7 cellular contexts compared by ENCODE assay signal in genomic region chr13:113726106-113726821, GRCh38. TPM values are rescaled to one million over a fixed set of nuclear protein-coding genes. Genes with fewer than 3 reads are reported as not detected.
DNase-seq lines count a peak whose midpoint lies in the region; ATAC-seq and TF ChIP-seq lines count a peak whose summit lies in the region.
"Not testable (repeated sequence)": the region's sequence is repeated elsewhere in the genome, so short reads cannot be mapped to it uniquely, and the experiment has no call there.

No MANE protein-coding gene starts in this region.

- H3K9me3 Mint-ChIP-seq in natural killer cell = not testable (repeated sequence)

- H2AFZ ChIP-seq in hepatocyte = peak overlapping the region; percentile 37

- H3K4me3 ChIP-seq in HUES6 (ENCODE audit: low read depth, low read length) (peak overlapping the region; percentile 59), hepatocyte (peak overlapping the region; percentile 2)

- peak overlapping the region; percentile 58 for H3K4me3 Mint-ChIP-seq in natural killer cell

- not testable (repeated sequence) for H3K36me3 ChIP-seq in HUES6 (ENCODE audit: control insufficient read depth, insufficient read depth, low read length); hepatocyte (replicated peaks; ENCODE audit: insufficient read depth, low read depth)

- TF ChIP-seq CTCF in hepatocyte (IDR thresholded peaks at IDR 0.05; ENCODE audit: poor library complexity); natural killer cell (IDR thresholded peaks at IDR 0.05): not testable (repeated sequence)

- peaks cover 0 to 11% of the 10 kb centered on the region in 2 donors for H3K4me1 Mint-ChIP-seq in natural killer cell

- peak in 1 of 3 donors; percentile 13 for ATAC-seq in natural killer cell

- H3K4me2 ChIP-seq in hepatocyte = peak overlapping the region; percentile 88

- not testable (repeated sequence) for H3K27ac ChIP-seq in HUES6 (ENCODE audit: low read depth, low read length)
- H3K27ac ChIP-seq in hepatocyte = peak overlapping the region; percentile 72

- H3K9ac ChIP-seq in HUES6 (ENCODE audit: low read length) = not testable (repeated sequence)

- H3K36me3 Mint-ChIP-seq in natural killer cell = not testable (repeated sequence)

- H3K27ac Mint-ChIP-seq in natural killer cell = peak overlapping the region; percentile 36 to 70

- WGBS in hepatocyte (ENCODE audit: low lambda C conversion rate, missing lambda C conversion rate) = 76% methylated on average over 11 of the region's 54 CpGs

- intact Hi-C loops in natural killer cell (cut with micrococcal nuclease) = not testable (repeated sequence)

- not testable (repeated sequence) for H3K9me2 ChIP-seq in hepatocyte (replicated peaks; ENCODE audit: insufficient read depth)

- H3K27me3 ChIP-seq in HUES6 (ENCODE audit: control insufficient read depth, insufficient read depth, low read length) = peaks cover 16% of the 10 kb centered on the region; the same call in 1 of the 2 replicates
- H3K27me3 ChIP-seq in hepatocyte = not testable (repeated sequence)

- not testable (repeated sequence) for H4K20me1 ChIP-seq in hepatocyte (ENCODE audit: insufficient read depth, poor library complexity, severe bottlenecking)

- H3K79me2 ChIP-seq in hepatocyte = not testable (repeated sequence)

- not testable (repeated sequence) for H3K27me3 Mint-ChIP-seq in natural killer cell (ENCODE audit: low read depth in 2 of 2)

- not testable (repeated sequence) for H3K9me3 ChIP-seq in HUES6 (ENCODE audit: control insufficient read depth, insufficient read depth, low read depth, low read length); hepatocyte (ENCODE audit: low read depth)

- DNase-seq in SHP77 treated with DMSO at 0.1 percent for 48 hours (lab: John Stamatoyannopoulos, UW) (peak; percentile 29), cerebellum (ENCODE audit: low spot score) (peak; percentile 74), hepatocyte (ENCODE audit: low spot score) (peak; percentile 49), natural killer cell (peak; percentile 44)
- peak; percentile 41 to 54 for DNase-seq in activated T-cell treated with anti-CD3 and anti-CD28 coated beads, Interleukin-2, amount 50 U/mL, for 48 hours
- peak; percentile 40 for DNase-seq in stimulated activated CD4-positive, alpha-beta T cell treated with anti-CD3 and anti-CD28 coated beads, Interleukin-15, amount 100 ng/mL, for 24 hours

- peaks cover 11% of the 10 kb centered on the region; the same call in 1 of the 2 replicates for H3K4me1 ChIP-seq in HUES6 (ENCODE audit: control insufficient read depth, insufficient read depth, low read length)
- H3K4me1 ChIP-seq in hepatocyte (ENCODE audit: insufficient read depth) = not testable (repeated sequence)

RNA-seq across cellular contexts. Expression of gene TMEM255B, which starts 32.8 kb away (rescaled TPM):
- 7.9 TPM for total RNA-seq in cerebellum
- total RNA-seq in hepatocyte = 0.10 and 1.5 TPM in 2 replicates
- polyA plus RNA-seq in hepatocyte = 4.0 and 6.3 TPM in 2 replicates
- total RNA-seq in natural killer cell = 1 to 10 TPM in 2 of 3 donors, under 1 TPM in 1; 0.38 to 3.0 (median 1.0) TPM

RNA-seq across cellular contexts. Expression of gene GRK1, which starts 59.2 kb away (rescaled TPM):
- total RNA-seq in cerebellum = 0.45 TPM
- 0.16 and 0.17 TPM in 2 replicates for total RNA-seq in hepatocyte
- 0.07 TPM in 1 of 2 replicates, not detected in the other for polyA plus RNA-seq in hepatocyte
- total RNA-seq in natural killer cell = not detected
